1 cellular context compared by ENCODE assay signal in genomic region chr20:36572701-36573102, GRCh38.
TF ChIP-seq lines count a peak whose summit lies in the region.

No MANE protein-coding gene starts in this region.

TF ChIP-seq in HepG2, 621 proteins besides CTCF, POLR2A, EP300 and RAD21 (continued from another document and continues in another):
- TF ChIP-seq DZIP1 (CRISPR knock-in tag; IDR thresholded peaks at IDR 0.05), result no peak
- TF ChIP-seq TRIM24 (CRISPR knock-in tag; IDR thresholded peaks at IDR 0.05), result no peak
- no peak for TF ChIP-seq DMTF1 (CRISPR knock-in tag; IDR thresholded peaks at IDR 0.05)
- TF ChIP-seq ZNF317 (CRISPR knock-in tag; IDR thresholded peaks at IDR 0.05), result no peak
- no peak; the same call in none of the 2 replicates for TF ChIP-seq MYPOP (CRISPR knock-in tag; IDR thresholded peaks at IDR 0.05)
- TF ChIP-seq ZNF883 (CRISPR knock-in tag; IDR thresholded peaks at IDR 0.05; ENCODE audit: not compliant biosample characterization), result no peak
- no peak for TF ChIP-seq TBX3 (IDR thresholded peaks at IDR 0.05; ENCODE audit: borderline replicate concordance)
- TF ChIP-seq NRL (CRISPR knock-in tag; IDR thresholded peaks at IDR 0.05; ENCODE audit: borderline replicate concordance), result no peak
- TF ChIP-seq JDP2 (CRISPR knock-in tag; IDR thresholded peaks at IDR 0.05; ENCODE audit: borderline replicate concordance), result no peak; the same call in 1 of the 2 replicates
- no peak for TF ChIP-seq NCOA5 (CRISPR knock-in tag; IDR thresholded peaks at IDR 0.05)
- TF ChIP-seq AHDC1 (CRISPR knock-in tag; IDR thresholded peaks at IDR 0.05; ENCODE audit: borderline replicate concordance), result 0 out of 2 replicates have a peak, but pooled peaks have one; percentile 39
- no peak for TF ChIP-seq HDAC6 (IDR thresholded peaks at IDR 0.05; ENCODE audit: low read depth, low read length)
- no peak for TF ChIP-seq ZNF674 (CRISPR knock-in tag; IDR thresholded peaks at IDR 0.05; ENCODE audit: low read depth)
- TF ChIP-seq TCF12 (IDR thresholded peaks at IDR 0.05), result no peak
- no peak for TF ChIP-seq TCF12 (CRISPR knock-in tag; IDR thresholded peaks at IDR 0.05)
- TF ChIP-seq ZNF282 (IDR thresholded peaks at IDR 0.05; ENCODE audit: partially characterized antibody), result no peak
- no peak for TF ChIP-seq FOXP4 (CRISPR knock-in tag; IDR thresholded peaks at IDR 0.05)
- no peak for TF ChIP-seq CBFB (CRISPR knock-in tag; IDR thresholded peaks at IDR 0.05)
- TF ChIP-seq, protein P1, sequence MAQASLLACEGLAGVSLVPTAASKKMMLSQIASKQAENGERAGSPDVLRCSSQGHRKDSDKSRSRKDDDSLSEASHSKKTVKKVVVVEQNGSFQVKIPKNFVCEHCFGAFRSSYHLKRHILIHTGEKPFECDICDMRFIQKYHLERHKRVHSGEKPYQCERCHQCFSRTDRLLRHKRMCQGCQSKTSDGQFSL (CRISPR knock-in tag; IDR thresholded peaks at IDR 0.05), result no peak
- TF ChIP-seq NR2C2 (CRISPR knock-in tag; IDR thresholded peaks at IDR 0.05; ENCODE audit: borderline replicate concordance), result no peak
- TF ChIP-seq ZUFSP (CRISPR knock-in tag; IDR thresholded peaks at IDR 0.05; ENCODE audit: borderline replicate concordance), result 0 out of 2 replicates have a peak, but pooled peaks have one; percentile 45
- no peak for TF ChIP-seq KLF13 (CRISPR knock-in tag; IDR thresholded peaks at IDR 0.05)
- no peak for TF ChIP-seq PRPF4 (IDR thresholded peaks at IDR 0.05; ENCODE audit: low read depth, low read length, poor library complexity, severe bottlenecking)
- TF ChIP-seq, protein P2, sequence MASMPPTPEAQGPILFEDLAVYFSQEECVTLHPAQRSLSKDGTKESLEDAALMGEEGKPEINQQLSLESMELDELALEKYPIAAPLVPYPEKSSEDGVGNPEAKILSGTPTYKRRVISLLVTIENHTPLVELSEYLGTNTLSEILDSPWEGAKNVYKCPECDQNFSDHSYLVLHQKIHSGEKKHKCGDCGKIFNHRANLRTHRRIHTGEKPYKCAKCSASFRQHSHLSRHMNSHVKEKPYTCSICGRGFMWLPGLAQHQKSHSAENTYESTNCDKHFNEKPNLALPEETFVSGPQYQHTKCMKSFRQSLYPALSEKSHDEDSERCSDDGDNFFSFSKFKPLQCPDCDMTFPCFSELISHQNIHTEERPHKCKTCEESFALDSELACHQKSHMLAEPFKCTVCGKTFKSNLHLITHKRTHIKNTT (CRISPR knock-in tag; IDR thresholded peaks at IDR 0.05), result no peak
- TF ChIP-seq, protein P3, sequence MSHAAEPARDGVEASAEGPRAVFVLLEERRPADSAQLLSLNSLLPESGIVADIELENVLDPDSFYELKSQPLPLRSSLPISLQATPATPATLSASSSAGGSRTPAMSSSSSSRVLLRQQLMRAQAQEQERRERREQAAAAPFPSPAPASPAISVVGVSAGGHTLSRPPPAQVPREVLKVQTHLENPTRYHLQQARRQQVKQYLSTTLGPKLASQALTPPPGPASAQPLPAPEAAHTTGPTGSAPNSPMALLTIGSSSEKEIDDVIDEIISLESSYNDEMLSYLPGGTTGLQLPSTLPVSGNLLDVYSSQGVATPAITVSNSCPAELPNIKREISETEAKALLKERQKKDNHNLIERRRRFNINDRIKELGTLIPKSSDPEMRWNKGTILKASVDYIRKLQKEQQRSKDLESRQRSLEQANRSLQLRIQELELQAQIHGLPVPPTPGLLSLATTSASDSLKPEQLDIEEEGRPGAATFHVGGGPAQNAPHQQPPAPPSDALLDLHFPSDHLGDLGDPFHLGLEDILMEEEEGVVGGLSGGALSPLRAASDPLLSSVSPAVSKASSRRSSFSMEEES (CRISPR knock-in tag; IDR thresholded peaks at IDR 0.05), result no peak
- TF ChIP-seq ZNF816 (CRISPR knock-in tag; IDR thresholded peaks at IDR 0.05; ENCODE audit: borderline replicate concordance), result 0 out of 2 replicates have a peak, but pooled peaks have one; percentile 69
- TF ChIP-seq FOXK1 (CRISPR knock-in tag; IDR thresholded peaks at IDR 0.05; ENCODE audit: borderline replicate concordance, low read depth), result no peak
- TF ChIP-seq ZMYM2 (CRISPR knock-in tag; IDR thresholded peaks at IDR 0.05), result no peak
- no peak for TF ChIP-seq ZNF230 (CRISPR knock-in tag; IDR thresholded peaks at IDR 0.05)
- no peak for TF ChIP-seq FOXP1 (IDR thresholded peaks at IDR 0.05)
- no peak for TF ChIP-seq FOXP1 (CRISPR knock-in tag; IDR thresholded peaks at IDR 0.05)
- TF ChIP-seq ELF4 (CRISPR knock-in tag; IDR thresholded peaks at IDR 0.05; ENCODE audit: borderline replicate concordance), result 0 out of 2 replicates have a peak, but pooled peaks have one; percentile 67
- 0 out of 2 replicates have a peak, but pooled peaks have one; percentile 86 for TF ChIP-seq ZNF879 (CRISPR knock-in tag; IDR thresholded peaks at IDR 0.05)
- TF ChIP-seq ZNF788 (CRISPR knock-in tag; IDR thresholded peaks at IDR 0.05; ENCODE audit: borderline replicate concordance), result no peak
- TF ChIP-seq, protein P4, sequence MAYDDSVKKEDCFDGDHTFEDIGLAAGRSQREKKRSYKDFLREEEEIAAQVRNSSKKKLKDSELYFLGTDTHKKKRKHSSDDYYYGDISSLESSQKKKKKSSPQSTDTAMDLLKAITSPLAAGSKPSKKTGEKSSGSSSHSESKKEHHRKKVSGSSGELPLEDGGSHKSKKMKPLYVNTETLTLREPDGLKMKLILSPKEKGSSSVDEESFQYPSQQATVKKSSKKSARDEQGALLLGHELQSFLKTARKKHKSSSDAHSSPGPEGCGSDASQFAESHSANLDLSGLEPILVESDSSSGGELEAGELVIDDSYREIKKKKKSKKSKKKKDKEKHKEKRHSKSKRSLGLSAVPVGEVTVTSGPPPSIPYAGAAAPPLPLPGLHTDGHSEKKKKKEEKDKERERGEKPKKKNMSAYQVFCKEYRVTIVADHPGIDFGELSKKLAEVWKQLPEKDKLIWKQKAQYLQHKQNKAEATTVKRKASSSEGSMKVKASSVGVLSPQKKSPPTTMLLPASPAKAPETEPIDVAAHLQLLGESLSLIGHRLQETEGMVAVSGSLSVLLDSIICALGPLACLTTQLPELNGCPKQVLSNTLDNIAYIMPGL (CRISPR knock-in tag; IDR thresholded peaks at IDR 0.05; ENCODE audit: borderline replicate concordance in 1 of 2, low read depth in 1 of 2), result peak in 1 of 2 experiments; percentile 16; a peak in 2 of 4 replicates
